8 cellular contexts compared by ENCODE assay signal in genomic region chr7:76048668-76048988, GRCh38. TPM values are rescaled to one million over a fixed set of nuclear protein-coding genes. Genes with fewer than 3 reads are reported as not detected.
A peak's percentile ranks its signal among the peaks of the same experiment; 100 is the strongest.
DNase-seq lines count a peak whose midpoint lies in the region; ATAC-seq and TF ChIP-seq lines count a peak whose summit lies in the region.

No MANE protein-coding gene starts in this region.

- intact Hi-C loops in lower leg skin (cut with DNase I; ENCODE audit: low total_unique reads), result no loop called here
- intact Hi-C loops in tibial artery (cut with DNase I; ENCODE audit: low total_unique reads), result no loop called here

- in situ Hi-C loops in brain microvascular endothelial cell (cut with HindIII; ENCODE audit: low pct_ligation_motif_present, low sequenced_read_pairs), result no loop called here

- H3K27me3 ChIP-seq in BE2C, result no peaks in the 10 kb centered on the region
- no peaks in the 10 kb centered on the region for H3K27me3 ChIP-seq in OCI-LY1 (ENCODE audit: insufficient read depth, low read length)
- H3K27me3 ChIP-seq in brain microvascular endothelial cell (replicated peaks), result no peaks in the 10 kb centered on the region
- no peaks in the 10 kb centered on the region for H3K27me3 ChIP-seq in tibial artery

- no peak overlapping the region for H2AFZ ChIP-seq in OCI-LY1 (ENCODE audit: low read length)

- H3K27ac ChIP-seq in OCI-LY1 (ENCODE audit: low read depth, low read length, poor library complexity, severe bottlenecking) (peak overlapping the region; percentile 77), brain microvascular endothelial cell (peak overlapping the region; percentile 97), tibial artery (peak overlapping the region; percentile 87 to 96)

- H3K79me2 ChIP-seq in OCI-LY1 (ENCODE audit: insufficient read depth, low read length), result peaks cover 62% of the 10 kb centered on the region

- no peaks in the 10 kb centered on the region for H3F3A ChIP-seq in OCI-LY1 (ENCODE audit: insufficient read depth, low read length)

- H3K9me3 ChIP-seq in BE2C, result no peaks in the 10 kb centered on the region
- H3K9me3 ChIP-seq in OCI-LY1 (ENCODE audit: low read length), result no peaks in the 10 kb centered on the region
- no peaks in the 10 kb centered on the region for H3K9me3 ChIP-seq in tibial artery

- peak overlapping the region; percentile 98 for H3K9ac ChIP-seq in OCI-LY1 (ENCODE audit: low read length)

- H3K4me1 ChIP-seq in BE2C (no peaks in the 10 kb centered on the region), OCI-LY1 (ENCODE audit: insufficient read depth, low read length, severe bottlenecking) (peaks cover 20% of the 10 kb centered on the region), tibial artery (peaks cover 0 to 46% (median 26%) of the 10 kb centered on the region in 4 donors)

- TF ChIP-seq CTCF in BE2C (IDR thresholded peaks at IDR 0.05; ENCODE audit: low read depth, low read length) (peak; percentile 18; the same call in 1 of the 2 replicates), OCI-LY1 (IDR thresholded peaks at IDR 0.05; ENCODE audit: low read length) (peak; percentile 35; the same call in 1 of the 2 replicates), brain microvascular endothelial cell (IDR thresholded peaks at IDR 0.05; ENCODE audit: low read depth, low read length, missing control alignments) (peak; percentile 41), lower leg skin (IDR thresholded peaks at IDR 0.05) (no peak), tibial artery (IDR thresholded peaks at IDR 0.05) (no peak)

- H3K4me3 ChIP-seq in BE2C (ENCODE audit: low read depth, low read length), result peak overlapping the region; percentile 100
- H3K4me3 ChIP-seq in OCI-LY1 (ENCODE audit: low read depth, low read length, poor library complexity, severe bottlenecking), result peak overlapping the region; percentile 94
- H3K4me3 ChIP-seq in brain microvascular endothelial cell (ENCODE audit: low read depth, low read length), result peak overlapping the region; percentile 99
- peak overlapping the region; percentile 82 for H3K4me3 ChIP-seq in lower leg skin (ENCODE audit: low read depth, poor library complexity, severe bottlenecking)
- peak overlapping the region; percentile 88 to 99 for H3K4me3 ChIP-seq in tibial artery

- peak; percentile 11 for ATAC-seq in GM21529 (IDR thresholded peaks at IDR 0.05; ENCODE audit: unreplicated experiment)
- no peak for ATAC-seq in GM18858 (IDR thresholded peaks at IDR 0.05; ENCODE audit: unreplicated experiment)

- TF ChIP-seq POLR2A in lower leg skin (IDR thresholded peaks at IDR 0.05), result no peak

- H4K20me1 ChIP-seq in OCI-LY1 (ENCODE audit: insufficient read depth, low read length), result no peaks in the 10 kb centered on the region

- no peaks in the 10 kb centered on the region for H3K9me2 ChIP-seq in OCI-LY1 (ENCODE audit: low read depth, low read length)

- H3K4me2 ChIP-seq in OCI-LY1 (ENCODE audit: low read length), result peak overlapping the region; percentile 97

- 2 to 3% methylated on average over 9 of the region's 9 CpGs for WGBS in lower leg skin, 2 donors

- no peak for DNase-seq in BE2C
- no peak for DNase-seq in brain microvascular endothelial cell
- DNase-seq in lower leg skin (ENCODE audit: low spot score in 2 of 2), result no peak
- DNase-seq in tibial artery, result no peak
- DNase-seq in RKO (ENCODE audit: low spot score), result no peak

- peaks cover 17% of the 10 kb centered on the region for H3K36me3 ChIP-seq in BE2C
- peaks cover 62% of the 10 kb centered on the region for H3K36me3 ChIP-seq in OCI-LY1 (ENCODE audit: insufficient read depth, low read length)
- peaks cover 9% of the 10 kb centered on the region for H3K36me3 ChIP-seq in brain microvascular endothelial cell (replicated peaks)
- peaks cover 0 to 16% (median 12%) of the 10 kb centered on the region in 3 donors for H3K36me3 ChIP-seq in tibial artery

RNA-seq across cellular contexts. Expression of gene MDH2, which starts 0.7 kb away (rescaled TPM):
- 1,053 TPM for polyA plus RNA-seq in BE2C (2012; ENCODE audit: insufficient read depth, insufficient read length, low read depth)
- total RNA-seq in lower leg skin, result 100 to 1,000 TPM in 3 of 4 donors, 10 to 100 TPM in 1; 89.3 to 121 (median 110) TPM

RNA-seq across cellular contexts. Expression of gene STYXL1, which starts 0.8 kb away (rescaled TPM):
- polyA plus RNA-seq in BE2C (2012; ENCODE audit: insufficient read depth, insufficient read length, low read depth), result 60.6 TPM
- total RNA-seq in lower leg skin, result 10 to 100 TPM; 33.4 to 63.9 (median 42.2) TPM

RNA-seq across cellular contexts. Expression of gene TMEM120A, which starts 54.2 kb away (rescaled TPM):
- 24.0 TPM for polyA plus RNA-seq in BE2C (2012; ENCODE audit: insufficient read depth, insufficient read length, low read depth)
- total RNA-seq in lower leg skin, result 10 to 100 TPM; 17.7 to 37.4 (median 27.6) TPM

Comparison
In these comparisons a context has a peak if more than half of its experiments do, and no peak if none do; other contexts are left out.
1. CTCF ChIP-seq: peak in BE2C (single experiment), OCI-LY1 (single experiment) and brain microvascular endothelial cell (single experiment); none in lower leg skin (0 of 3) and tibial artery (0 of 2).
2. Peak in every context shown above with its lines, with median percentiles within 50 percentile points of each other: H3K4me3 ChIP-seq and H3K27ac ChIP-seq.